ENCODE assay signal across 8 cellular contexts in the genomic region with DNA sequence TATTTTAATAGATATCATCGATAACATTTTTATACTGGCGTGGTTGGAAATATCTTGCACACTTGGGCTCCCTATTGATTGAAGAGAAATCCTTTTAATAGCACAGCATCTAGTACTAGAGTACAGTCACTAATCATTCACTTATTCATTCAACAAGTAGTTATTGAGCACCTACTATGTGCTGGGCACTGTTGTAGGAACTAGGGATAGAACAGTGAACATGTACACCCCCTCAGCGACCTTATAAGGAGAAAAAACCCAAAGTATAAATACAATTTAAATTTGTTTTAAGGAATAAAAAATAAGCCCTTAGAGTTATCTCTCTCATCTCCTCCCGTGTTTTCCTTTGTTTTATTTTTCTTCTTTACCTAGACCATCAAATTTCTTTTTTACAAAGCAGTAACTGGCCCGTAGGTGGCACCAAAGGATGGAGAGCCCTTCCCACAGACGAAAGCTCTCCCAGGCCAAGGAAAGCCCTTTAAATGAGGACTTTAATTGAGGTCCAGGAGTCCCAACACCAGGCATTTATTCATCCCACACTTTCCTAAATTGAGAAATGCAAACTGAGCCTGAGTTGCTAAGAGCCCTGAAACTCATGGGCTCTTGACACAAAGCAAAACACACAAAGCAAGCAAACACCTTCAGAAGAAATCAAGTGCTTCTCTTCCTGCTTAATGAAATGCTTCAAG. TPM values are rescaled to one million over a fixed set of nuclear protein-coding genes. Genes with fewer than 3 reads are reported as not detected.
DNase-seq lines count a peak whose midpoint lies in the region; ATAC-seq and TF ChIP-seq lines count a peak whose summit lies in the region.

No MANE protein-coding gene starts in this region.

- no peaks in the 10 kb centered on the region for H3F3A ChIP-seq in DOHH2 (ENCODE audit: control insufficient read depth, insufficient read depth)

- no peak overlapping the region for H3K4me3 ChIP-seq in DOHH2 (ENCODE audit: low read length)
- no peak overlapping the region for H3K4me3 ChIP-seq in esophagus muscularis mucosa

- peak; percentile 54 for DNase-seq in HT1080 (ENCODE audit: low read depth)
- DNase-seq in T-helper 17 cell: no peak
- DNase-seq in iPS-NIHi7 (ENCODE audit: extremely low spot score): peak; percentile 69
- DNase-seq in stimulated activated naive CD8-positive, alpha-beta T cell treated with anti-CD3 and anti-CD28 coated beads, Interleukin-15, Interleukin-2, amounts not matched to agents 100 U/mL and 50 U/mL, for 24 hours: no peak
- DNase-seq in T1000 (lab: John Stamatoyannopoulos, UW): no peak
- DNase-seq in esophagus muscularis mucosa (ENCODE audit: extremely low spot score): no peak

- H3K4me3 Mint-ChIP-seq in T-helper 17 cell: no peak overlapping the region

- no peak for TF ChIP-seq EP300 in esophagus muscularis mucosa (IDR thresholded peaks at IDR 0.05)

- H4K20me1 ChIP-seq in DOHH2 (ENCODE audit: control insufficient read depth, insufficient read depth, low read depth, low read length): no peaks in the 10 kb centered on the region

- H3K36me3 ChIP-seq in DOHH2 (ENCODE audit: control insufficient read depth, low read length) (peaks cover 42% of the 10 kb centered on the region), esophagus muscularis mucosa (peaks cover 29 to 86% (median 46%) of the 10 kb centered on the region in 4 donors)

- H3K27ac ChIP-seq in DOHH2 (ENCODE audit: low read depth, low read length) (no peak overlapping the region), esophagus muscularis mucosa (replicated peaks in 1 of 4) (no peak overlapping the region)

- no peak for TF ChIP-seq POLR2A in esophagus muscularis mucosa (IDR thresholded peaks at IDR 0.05; ENCODE audit: low read depth)

- peaks cover 11% of the 10 kb centered on the region for H3K36me3 Mint-ChIP-seq in T-helper 17 cell (ENCODE audit: low read depth)

- no peaks in the 10 kb centered on the region for H3K9me2 ChIP-seq in DOHH2 (replicated peaks; ENCODE audit: control insufficient read depth, low read length)

- H3K9me3 ChIP-seq in DOHH2 (ENCODE audit: control insufficient read depth, insufficient read depth, low read length): no peaks in the 10 kb centered on the region
- no peaks in the 10 kb centered on the region for H3K9me3 ChIP-seq in T-helper 17 cell (ENCODE audit: control insufficient read depth, low read length, poor library complexity, severe bottlenecking)
- no peaks in the 10 kb centered on the region for H3K9me3 ChIP-seq in esophagus muscularis mucosa

- WGBS in esophagus muscularis mucosa: 59% methylated on average over 6 of the region's 6 CpGs

- TF ChIP-seq CTCF in DOHH2 (IDR thresholded peaks at IDR 0.05; ENCODE audit: low read depth, low read length, poor library complexity, severe bottlenecking) (peak; percentile 43), esophagus muscularis mucosa (IDR thresholded peaks at IDR 0.05) (peak in 1 of 3 experiments; percentile 43)

- H3K4me1 ChIP-seq in DOHH2 (ENCODE audit: control insufficient read depth, low read length) (no peaks in the 10 kb centered on the region), esophagus muscularis mucosa (no peaks in the 10 kb centered on the region)

- intact Hi-C loops in esophagus muscularis mucosa (cut with DNase I): no loop called here

- H3K4me2 ChIP-seq in DOHH2 (ENCODE audit: low read length): no peak overlapping the region

- no peaks in the 10 kb centered on the region for H3K27me3 Mint-ChIP-seq in T-helper 17 cell

- no peaks in the 10 kb centered on the region for H3K27me3 ChIP-seq in DOHH2 (ENCODE audit: control insufficient read depth, low read length)
- no peaks in the 10 kb centered on the region for H3K27me3 ChIP-seq in esophagus muscularis mucosa

- H3K79me2 ChIP-seq in DOHH2 (ENCODE audit: control insufficient read depth, low read length): no peaks in the 10 kb centered on the region

- peak overlapping the region; percentile 73 for H3K27ac Mint-ChIP-seq in T-helper 17 cell

- ATAC-seq in T-helper 17 cell: no peak
- ATAC-seq in stimulated activated naive CD8-positive, alpha-beta T cell treated with anti-CD3 and anti-CD28 coated beads, Interleukin-15, Interleukin-2, amounts not matched to agents 100 U/mL and 50 U/mL, for 24 hours: no peak
- no peak for ATAC-seq in GM18498 (IDR thresholded peaks at IDR 0.05; ENCODE audit: unreplicated experiment)

- H3K4me1 Mint-ChIP-seq in T-helper 17 cell: peaks cover 14% of the 10 kb centered on the region

RNA-seq across cellular contexts. Expression of a gene that starts 29.0 kb away (rescaled TPM):
- total RNA-seq in HT1080 (2014; rRNA removed; shearing (Covaris generic)): 154 and 185 TPM in 2 replicates
- 112 and 133 TPM in 2 replicates for polyA plus RNA-seq in HT1080 (2015; cell fraction: cytosol; rRNA removed)
- polyA plus RNA-seq in HT1080 (2015; cell fraction: nucleus; rRNA removed): 70.7 and 76.7 TPM in 2 replicates
- 100 to 1,000 TPM; 108 to 113 TPM for total RNA-seq in T-helper 17 cell
- 100 to 1,000 TPM; 233 to 393 (median 327) TPM for total RNA-seq in esophagus muscularis mucosa

Comparison
In these comparisons a context has a peak if more than half of its experiments do, and no peak if none do; other contexts are left out.
1. DNase-seq: peak in HT1080 (single experiment) and iPS-NIHi7 (single experiment); none in T-helper 17 cell (0 of 3), stimulated activated naive CD8-positive, alpha-beta T cell treated with anti-CD3 and anti-CD28 coated beads, Interleukin-15, Interleukin-2, amounts not matched to agents 100 U/mL and 50 U/mL, for 24 hours (single experiment), T1000 (single experiment) and esophagus muscularis mucosa (single experiment).